In genomic region chr20:3073251-3073643, GRCh38 we compare ENCODE assay signal across 11 cellular contexts. TPM values are rescaled to one million over a fixed set of nuclear protein-coding genes. Genes with fewer than 3 reads are reported as not detected.
DNase-seq lines count a peak whose midpoint lies in the region.
"Not testable (repeated sequence)": the region's sequence is repeated elsewhere in the genome, so short reads cannot be mapped to it uniquely, and the experiment has no call there.
"Had no signal": no experiment of that assay in that cellular context is flagged by ENCODE, and none has a peak within 500 bp of the region (broad histone marks: within the 10 kb centered on the region; RNA-seq: fewer than 3 reads in every experiment).

No MANE protein-coding gene starts in this region.

- H3K4me3 ChIP-seq in CD4-positive, alpha-beta memory T cell (ENCODE audit: low read length in 2 of 2) = not testable (repeated sequence)

- H3K36me3 Mint-ChIP-seq in CD4-positive, alpha-beta memory T cell; T-helper 2 cell treated with Interferon-gamma antibody and Interleukin-4, amounts not matched to agents 5 μg/mL and 100 μg/mL, for 36 hours (ENCODE audit: low read depth); activated CD4-positive, alpha-beta memory T cell treated with anti-CD3 and anti-CD28 coated beads for 36 hours; activated naive CD4-positive, alpha-beta T cell treated with anti-CD3 and anti-CD28 coated beads for 36 hours (ENCODE audit: low read depth); immature natural killer cell: not testable (repeated sequence)

- CTCF ChIA-PET in CD4-positive, alpha-beta memory T cell (lab: Charles Lee; ENCODE audit: partially characterized antibody) = interaction anchor here (0.6 to 2.2 kb wide), 3 partner anchors 16 to 42 kb away, joined by 3 to 8 read pairs (median 5); no protein-coding TSS in a partner anchor
- CTCF ChIA-PET in activated CD4-positive, alpha-beta memory T cell treated with anti-CD3 and anti-CD28 coated beads for 36 hours (lab: Charles Lee) = interaction anchor here (0.6 kb wide), 1 partner anchor 156 kb away, joined by 4 read pairs; no protein-coding TSS in a partner anchor
- CTCF ChIA-PET in activated naive CD4-positive, alpha-beta T cell treated with anti-CD3 and anti-CD28 coated beads for 36 hours (lab: Charles Lee) = interaction anchor here (1.4 to 1.5 kb wide), 2 partner anchors 9 to 20 kb away, joined by 3 to 13 read pairs; no protein-coding TSS in a partner anchor

- POLR2A ChIA-PET in CD4-positive, alpha-beta memory T cell (lab: Charles Lee; ENCODE audit: partially characterized antibody) = interaction anchor here (0.6 to 3.5 kb wide), 4 partner anchors 13 to 63 kb away, joined by 3 to 22 read pairs (median 3); partner anchors contain the start of gene MRPS26
- POLR2A ChIA-PET in activated CD4-positive, alpha-beta memory T cell treated with anti-CD3 and anti-CD28 coated beads for 36 hours (lab: Charles Lee) = not testable (repeated sequence)

- not testable (repeated sequence) for H3K27ac ChIP-seq in CD4-positive, alpha-beta memory T cell (ENCODE audit: low read depth, low read length)

- H3K27me3 ChIP-seq in CD4-positive, alpha-beta memory T cell (ENCODE audit: insufficient read depth, low read length) = not testable (repeated sequence)

- H3K9me3 Mint-ChIP-seq in CD4-positive, alpha-beta memory T cell; T-helper 2 cell treated with Interferon-gamma antibody and Interleukin-4, amounts not matched to agents 5 μg/mL and 100 μg/mL, for 36 hours; activated CD4-positive, alpha-beta memory T cell treated with anti-CD3 and anti-CD28 coated beads for 36 hours; activated naive CD4-positive, alpha-beta T cell treated with anti-CD3 and anti-CD28 coated beads for 36 hours; immature natural killer cell: not testable (repeated sequence)

- not testable (repeated sequence) for H3K36me3 ChIP-seq in CD4-positive, alpha-beta memory T cell (ENCODE audit: insufficient read depth, low read length)

- not testable (repeated sequence) for H3K9me3 ChIP-seq in CD4-positive, alpha-beta memory T cell (ENCODE audit: control insufficient read depth in 1 of 2, low read length in 2 of 2)

- peaks cover 17 to 35% (median 21%) of the 10 kb centered on the region in 4 donors for H3K4me1 Mint-ChIP-seq in CD4-positive, alpha-beta memory T cell
- peaks cover 30% of the 10 kb centered on the region for H3K4me1 Mint-ChIP-seq in T-helper 2 cell treated with Interferon-gamma antibody and Interleukin-4, amounts not matched to agents 5 μg/mL and 100 μg/mL, for 36 hours (ENCODE audit: low read depth)
- peaks cover 33% of the 10 kb centered on the region for H3K4me1 Mint-ChIP-seq in activated CD4-positive, alpha-beta memory T cell treated with anti-CD3 and anti-CD28 coated beads for 36 hours (ENCODE audit: low read depth)
- peaks cover 31% of the 10 kb centered on the region for H3K4me1 Mint-ChIP-seq in activated naive CD4-positive, alpha-beta T cell treated with anti-CD3 and anti-CD28 coated beads for 36 hours (ENCODE audit: low read depth)
- H3K4me1 Mint-ChIP-seq in immature natural killer cell = peaks cover 19 to 23% of the 10 kb centered on the region in 2 donors

- not testable (repeated sequence) for H3K27me3 Mint-ChIP-seq in CD4-positive, alpha-beta memory T cell; T-helper 2 cell treated with Interferon-gamma antibody and Interleukin-4, amounts not matched to agents 5 μg/mL and 100 μg/mL, for 36 hours (ENCODE audit: low read depth); activated CD4-positive, alpha-beta memory T cell treated with anti-CD3 and anti-CD28 coated beads for 36 hours; activated naive CD4-positive, alpha-beta T cell treated with anti-CD3 and anti-CD28 coated beads for 36 hours (ENCODE audit: low read depth)
- H3K27me3 Mint-ChIP-seq in immature natural killer cell (ENCODE audit: low read depth in 3 of 3) = peaks cover 6 to 15% (median 9%) of the 10 kb centered on the region in 3 donors

- intact Hi-C loops in CD4-positive, alpha-beta memory T cell (cut with micrococcal nuclease) = loop anchor here (2.0 kb wide), 1 partner anchor 20 kb away; no protein-coding TSS in a partner anchor
- intact Hi-C loops in activated CD4-positive, alpha-beta memory T cell treated with anti-CD3 and anti-CD28 coated beads for 36 hours (cut with micrococcal nuclease) = loop anchor here (10.0 kb wide), 1 partner anchor 102 kb away; the partner anchor contains the start of gene LZTS3
- intact Hi-C loops in activated naive CD4-positive, alpha-beta T cell treated with anti-CD3 and anti-CD28 coated beads for 36 hours (cut with micrococcal nuclease) = loop anchor here (5.0 kb wide), 1 partner anchor 129 kb away; the partner anchor contains the start of gene DDRGK1
- intact Hi-C loops in posterior vena cava (cut with DNase I) = not testable (repeated sequence)

- DNase-seq in CD4-positive, alpha-beta memory T cell; T-helper 2 cell treated with Interferon-gamma antibody and Interleukin-4, amounts not matched to agents 5 μg/mL and 100 μg/mL, for 36 hours (ENCODE audit: low spot score); immature natural killer cell: not testable (repeated sequence)
- peak; percentile 22 for DNase-seq in NCI-H2107 treated with DMSO at 0.1 percent for 48 hours (lab: John Stamatoyannopoulos, UW; ENCODE audit: unreplicated experiment)
- peak; percentile 64 for DNase-seq in activated CD4-positive, alpha-beta memory T cell treated with anti-CD3 and anti-CD28 coated beads for 36 hours
- DNase-seq in activated naive CD4-positive, alpha-beta T cell treated with anti-CD3 and anti-CD28 coated beads for 36 hours = peak; percentile 33
- peak; percentile 29 for DNase-seq in posterior vena cava (ENCODE audit: low spot score)

- H3K4me3 Mint-ChIP-seq in CD4-positive, alpha-beta memory T cell = peak overlapping the region in 6 of 8 donors; percentile 25 to 70 (median 46)
- peak overlapping the region; percentile 9 for H3K4me3 Mint-ChIP-seq in T-helper 2 cell treated with Interferon-gamma antibody and Interleukin-4, amounts not matched to agents 5 μg/mL and 100 μg/mL, for 36 hours
- not testable (repeated sequence) for H3K4me3 Mint-ChIP-seq in activated CD4-positive, alpha-beta memory T cell treated with anti-CD3 and anti-CD28 coated beads for 36 hours; activated naive CD4-positive, alpha-beta T cell treated with anti-CD3 and anti-CD28 coated beads for 36 hours
- peak overlapping the region; percentile 23 to 81 (median 27) for H3K4me3 Mint-ChIP-seq in immature natural killer cell

- peak overlapping the region in 3 of 7 donors; percentile 29 to 94 (median 52) for H3K27ac Mint-ChIP-seq in CD4-positive, alpha-beta memory T cell
- H3K27ac Mint-ChIP-seq in T-helper 2 cell treated with Interferon-gamma antibody and Interleukin-4, amounts not matched to agents 5 μg/mL and 100 μg/mL, for 36 hours; activated naive CD4-positive, alpha-beta T cell treated with anti-CD3 and anti-CD28 coated beads for 36 hours: not testable (repeated sequence)
- peak overlapping the region; percentile 62 for H3K27ac Mint-ChIP-seq in activated CD4-positive, alpha-beta memory T cell treated with anti-CD3 and anti-CD28 coated beads for 36 hours
- H3K27ac Mint-ChIP-seq in immature natural killer cell = peak overlapping the region in 1 of 6 donors; percentile 7

- H3K4me1 ChIP-seq in CD4-positive, alpha-beta memory T cell (ENCODE audit: insufficient read depth, low read length) = peaks cover 28% of the 10 kb centered on the region

RNA-seq across cellular contexts. Expression of gene OXT, which starts 1.8 kb away (rescaled TPM):
- total RNA-seq in CD4-positive, alpha-beta memory T cell = 1 to 10 TPM in 1 of 2 experiments, not detected in 1; 1.5 TPM
- polyA plus RNA-seq in CD4-positive, alpha-beta memory T cell = under 1 TPM in 1 of 2 donors, not detected in 1; 1.00 TPM
- total RNA-seq in activated CD4-positive, alpha-beta memory T cell treated with anti-CD3 and anti-CD28 coated beads for 36 hours = 1 to 10 TPM in 1 of 2 experiments, not detected in 1; 1.0 TPM
- total RNA-seq in activated naive CD4-positive, alpha-beta T cell treated with anti-CD3 and anti-CD28 coated beads for 36 hours = not detected
- polyA plus RNA-seq in immature natural killer cell = 1 to 10 TPM in 1 of 3 donors, not detected in 2; 1.1 TPM
- not detected for total RNA-seq in posterior vena cava
- total RNA-seq: H4, IMR-90, SK-MEL-5 had no signal
- polyA plus RNA-seq: AG04450, IMR-90 had no signal

RNA-seq across cellular contexts. Expression of gene AVP, which starts 11.3 kb away (rescaled TPM):
- not detected for total RNA-seq in CD4-positive, alpha-beta memory T cell
- not detected for polyA plus RNA-seq in CD4-positive, alpha-beta memory T cell
- not detected for total RNA-seq in activated CD4-positive, alpha-beta memory T cell treated with anti-CD3 and anti-CD28 coated beads for 36 hours
- not detected for total RNA-seq in activated naive CD4-positive, alpha-beta T cell treated with anti-CD3 and anti-CD28 coated beads for 36 hours
- not detected for polyA plus RNA-seq in immature natural killer cell
- total RNA-seq in posterior vena cava = not detected
- total RNA-seq: H4, IMR-90, SK-MEL-5 had no signal
- polyA plus RNA-seq: AG04450, IMR-90 had no signal

RNA-seq across cellular contexts. Expression of gene MRPS26, which starts 27.4 kb away (rescaled TPM):
- 10 to 100 TPM; 31.6 to 32.2 TPM for total RNA-seq in CD4-positive, alpha-beta memory T cell
- polyA plus RNA-seq in CD4-positive, alpha-beta memory T cell = 10 to 100 TPM; 64.0 to 66.4 TPM
- 100 to 1,000 TPM; 155 to 158 TPM for total RNA-seq in activated CD4-positive, alpha-beta memory T cell treated with anti-CD3 and anti-CD28 coated beads for 36 hours
- total RNA-seq in activated naive CD4-positive, alpha-beta T cell treated with anti-CD3 and anti-CD28 coated beads for 36 hours = 10 to 100 TPM; 50.0 to 52.4 TPM
- polyA plus RNA-seq in immature natural killer cell = 10 to 100 TPM; 65.2 to 76.5 (median 70.7) TPM
- 10 to 100 TPM; 22.4 to 26.2 TPM for total RNA-seq in posterior vena cava

RNA-seq across cellular contexts. Expression of gene GNRH2, which starts 29.8 kb away (rescaled TPM):
- 1 to 10 TPM; 1.2 to 1.9 TPM for total RNA-seq in CD4-positive, alpha-beta memory T cell
- polyA plus RNA-seq in CD4-positive, alpha-beta memory T cell = not detected
- total RNA-seq in activated CD4-positive, alpha-beta memory T cell treated with anti-CD3 and anti-CD28 coated beads for 36 hours = 10 to 100 TPM; 17.3 to 24.0 TPM
- total RNA-seq in activated naive CD4-positive, alpha-beta T cell treated with anti-CD3 and anti-CD28 coated beads for 36 hours = not detected
- not detected for polyA plus RNA-seq in immature natural killer cell
- under 1 TPM in 1 of 2 donors, not detected in 1; 0.43 TPM for total RNA-seq in posterior vena cava
- total RNA-seq: H4, SK-MEL-5 had no signal
- polyA plus RNA-seq: AG04450 had no signal
